In the genomic region with DNA sequence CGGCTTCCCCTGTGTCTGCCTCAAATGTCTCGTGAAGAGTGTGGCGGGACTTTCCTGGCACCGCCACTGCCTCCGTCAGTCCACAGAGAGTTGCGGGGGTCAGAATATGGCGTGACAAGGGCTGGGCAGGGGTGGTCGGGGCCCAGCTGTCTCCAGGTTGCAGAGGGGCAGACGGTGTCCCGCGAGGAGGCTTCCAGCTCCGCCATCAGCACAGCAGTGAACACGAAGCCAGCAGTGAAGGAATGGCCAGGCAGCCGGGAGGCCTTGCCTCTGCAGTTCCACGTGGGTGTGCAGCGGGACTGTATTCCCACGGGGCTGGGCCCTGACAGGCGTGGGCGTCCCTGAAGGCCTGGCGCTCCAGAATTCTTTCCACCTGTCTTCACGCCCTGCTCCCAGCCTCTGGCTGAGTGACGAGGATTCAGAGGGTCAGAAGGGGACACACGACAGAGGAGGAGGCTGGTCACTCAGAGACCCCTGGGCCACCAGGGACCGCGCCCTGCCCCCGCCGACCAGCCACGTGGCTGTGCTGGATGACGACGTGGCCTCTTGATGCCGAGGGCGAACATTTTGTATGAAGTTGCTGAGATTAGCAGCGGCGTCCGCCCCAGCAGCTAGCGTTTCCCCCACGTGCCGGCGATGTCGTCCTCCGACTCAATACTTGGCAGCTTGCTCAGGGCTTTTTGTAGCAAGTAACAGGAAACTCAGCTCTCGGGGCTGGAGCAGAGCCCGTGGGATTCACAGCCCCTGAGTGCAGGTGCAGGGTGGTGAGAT, we compare ENCODE assay signal across 21 cellular contexts. TPM values are rescaled to one million over a fixed set of nuclear protein-coding genes. Genes with fewer than 3 reads are reported as not detected.
DNase-seq lines count a peak whose midpoint lies in the region; ATAC-seq and TF ChIP-seq lines count a peak whose summit lies in the region.
"Had no signal": no experiment of that assay in that cellular context is flagged by ENCODE, and none has a peak within 500 bp of the region (broad histone marks: within the 10 kb centered on the region; RNA-seq: fewer than 3 reads in every experiment).

No MANE protein-coding gene starts in this region.

- no peak overlapping the region for H3K27ac ChIP-seq in right atrium auricular region
- H3K27ac ChIP-seq in WERI-Rb-1: peak overlapping the region; percentile 82
- H3K27ac ChIP-seq in aorta (ENCODE audit: low read depth in 1 of 2, low read length in 2 of 2): no peak overlapping the region
- H3K27ac ChIP-seq: SK-N-MC had no signal

- H3K36me3 ChIP-seq in right atrium auricular region (no peaks in the 10 kb centered on the region), WERI-Rb-1 (no peaks in the 10 kb centered on the region), mucosa of descending colon (ENCODE audit: low read depth) (no peaks in the 10 kb centered on the region), aorta (ENCODE audit: control insufficient read depth in 1 of 2, insufficient read depth in 2 of 2, low read length in 1 of 2) (no peaks in the 10 kb centered on the region)

- no peak for ATAC-seq in Right ventricle myocardium inferior
- no peak for ATAC-seq in mucosa of descending colon
- no peak for ATAC-seq in aorta (ENCODE audit: low FRiP score)
- no peak for ATAC-seq in HG03135 (IDR thresholded peaks at IDR 0.05; ENCODE audit: unreplicated experiment)

- WGBS in aorta, 2 donors: 60 to 69% methylated on average over 43 of the region's 43 CpGs

- intact Hi-C loops in Right ventricle myocardium inferior (cut with DNase I) (no loop called here), mucosa of descending colon (cut with DNase I, micrococcal nuclease) (no loop called here), aorta (cut with DNase I) (no loop called here)

- H3K27me3 ChIP-seq in right atrium auricular region (no peaks in the 10 kb centered on the region), WERI-Rb-1 (ENCODE audit: insufficient read depth, low read depth, severe bottlenecking) (no peaks in the 10 kb centered on the region), aorta (ENCODE audit: control insufficient read depth in 1 of 2, insufficient read depth in 2 of 2, low read length in 1 of 2) (no peaks in the 10 kb centered on the region)

- no peak for TF ChIP-seq CTCF in right atrium auricular region (IDR thresholded peaks at IDR 0.05)
- no peak for TF ChIP-seq CTCF in WERI-Rb-1 (IDR thresholded peaks at IDR 0.05; ENCODE audit: low read depth, low read length)
- no peak for TF ChIP-seq CTCF in mucosa of descending colon (IDR thresholded peaks at IDR 0.05)

- DNase-seq in Right ventricle myocardium inferior (ENCODE audit: missing footprints) (peak; percentile 52), right atrium auricular region (ENCODE audit: low spot score) (no peak), WERI-Rb-1 (no peak), mucosa of descending colon (peak in 2 of 3 donors; percentile 6 to 32), aorta (peak; percentile 43 to 69), retina (no peak)
- no peak for DNase-seq in activated CD4-positive, alpha-beta T cell treated with anti-CD3 and anti-CD28 coated beads, Interleukin-2, amount 50 U/mL, for 4 hours
- DNase-seq: AML-193, EL, GF-D8, Karpas-422, NCI-H1694, NCI-H2081, NCI-H2171 treated with DMSO at 0.1 percent for 48 hours, NCI-H524 treated with DMSO at 0.1 percent for 48 hours, OCI-M1, SHP77 had no signal

- no peaks in the 10 kb centered on the region for H3K9me3 ChIP-seq in right atrium auricular region
- H3K9me3 ChIP-seq in WERI-Rb-1 (ENCODE audit: severe bottlenecking): peaks cover 2% of the 10 kb centered on the region
- H3K9me3 ChIP-seq in mucosa of descending colon: no peaks in the 10 kb centered on the region
- H3K9me3 ChIP-seq in aorta (ENCODE audit: control insufficient read depth, low read length): no peaks in the 10 kb centered on the region

- no peak overlapping the region for H3K4me3 ChIP-seq in right atrium auricular region
- H3K4me3 ChIP-seq in WERI-Rb-1 (ENCODE audit: low read depth, low read length): no peak overlapping the region
- H3K4me3 ChIP-seq in mucosa of descending colon: no peak overlapping the region
- no peak overlapping the region for H3K4me3 ChIP-seq in aorta (ENCODE audit: low read length in 2 of 2)
- H3K4me3 ChIP-seq: SK-N-MC had no signal

- H3K4me1 ChIP-seq in right atrium auricular region (no peaks in the 10 kb centered on the region), mucosa of descending colon (ENCODE audit: low read depth) (no peaks in the 10 kb centered on the region), aorta (ENCODE audit: control insufficient read depth in 1 of 2, insufficient read depth in 2 of 2, low read length in 2 of 2) (no peaks in the 10 kb centered on the region)

RNA-seq across cellular contexts. Expression of gene GALNT9, which starts 25.0 kb away (rescaled TPM):
- total RNA-seq in Right ventricle myocardium inferior (not detected), right atrium auricular region (10 to 100 TPM in 1 of 2 donors, 1 to 10 TPM in 1; 4.0 to 10.8 TPM), mucosa of descending colon (1 to 10 TPM in 1 of 3 donors, under 1 TPM in 1, not detected in 1; 0.43 to 3.7 TPM), aorta (under 1 TPM; 0.62 to 0.84 TPM)
- polyA plus RNA-seq in aorta: not detected
- total RNA-seq: M059J had no signal
- polyA plus RNA-seq: AG04450 had no signal

Comparison
In these comparisons a context has a peak if more than half of its experiments do, and no peak if none do; other contexts are left out.
1. DNase-seq: peak in Right ventricle myocardium inferior (single experiment), mucosa of descending colon (2 of 3) and aorta (2 of 2); none in right atrium auricular region (single experiment), WERI-Rb-1 (single experiment), retina (single experiment) and activated CD4-positive, alpha-beta T cell treated with anti-CD3 and anti-CD28 coated beads, Interleukin-2, amount 50 U/mL, for 4 hours (0 of 2).